15 cellular contexts compared by ENCODE assay signal in genomic region chr11:27716850-27717249, GRCh38. TPM values are rescaled to one million over a fixed set of nuclear protein-coding genes. Genes with fewer than 3 reads are reported as not detected.
DNase-seq lines count a peak whose midpoint lies in the region; ATAC-seq and TF ChIP-seq lines count a peak whose summit lies in the region.
"Had no signal": no experiment of that assay in that cellular context is flagged by ENCODE, and none has a peak within 500 bp of the region (broad histone marks: within the 10 kb centered on the region; RNA-seq: fewer than 3 reads in every experiment).

No MANE protein-coding gene starts in this region.

- ATAC-seq in HG03342 (IDR thresholded peaks at IDR 0.05; ENCODE audit: unreplicated experiment) = no peak
- ATAC-seq: CD8-positive, alpha-beta T cell; left colon; natural killer cell treated with Interleukin-12 subunit alpha and Interleukin-12 subunit beta and Interleukin-15 and Interleukin-18, amount 100 ng/mL, for 72 hours; stimulated activated naive CD8-positive, alpha-beta T cell treated with anti-CD3 and anti-CD28 coated beads, Interleukin-15, Interleukin-2, amounts not matched to agents 100 U/mL and 50 U/mL, for 24 hours had no signal

- TF ChIP-seq CTCF in AG10803 (conservative IDR thresholded peaks at IDR 0.05; ENCODE audit: low read length) = peak; percentile 77
- TF ChIP-seq CTCF in HFF-Myc (IDR thresholded peaks at IDR 0.05; ENCODE audit: low read depth, low read length, missing control alignments) = peak; percentile 22
- TF ChIP-seq CTCF in cardiac fibroblast (IDR thresholded peaks at IDR 0.05; ENCODE audit: low read depth, low read length) = peak; percentile 10
- peak; percentile 36 for TF ChIP-seq CTCF in kidney epithelial cell (IDR thresholded peaks at IDR 0.05; ENCODE audit: insufficient read depth, low read length, poor library complexity, severe bottlenecking)

- no peak overlapping the region; the same call in 1 of the 2 replicates for H3K4me3 ChIP-seq in AG10803 (ENCODE audit: low read length)
- H3K4me3 ChIP-seq in HFF-Myc (replicated peaks; ENCODE audit: low read depth, low read length) = no peak overlapping the region
- no peak overlapping the region for H3K4me3 ChIP-seq in cardiac fibroblast (replicated peaks in 1 of 2; ENCODE audit: low read depth in 2 of 2, low read length in 2 of 2)
- H3K4me3 ChIP-seq in kidney epithelial cell (ENCODE audit: low read depth, low read length) = no peak overlapping the region

- H3K36me3 ChIP-seq in kidney epithelial cell (ENCODE audit: control insufficient read depth, insufficient read depth, low read length) = no peaks in the 10 kb centered on the region

- DNase-seq in AG10803 (ENCODE audit: low read depth) (peak; percentile 87), HFF-Myc (ENCODE audit: extremely low read depth, low read depth) (no peak), cardiac fibroblast (ENCODE audit: low read depth in 2 of 2) (peak; percentile 33 to 35), kidney epithelial cell (ENCODE audit: low read depth) (no peak), KG1 (lab: John Stamatoyannopoulos, UW) (no peak), 8988T (no peak)
- no peak for DNase-seq in activated CD4-positive, alpha-beta T cell treated with anti-CD3 and anti-CD28 coated beads, Interleukin-2, amount 50 U/mL, for 48 hours
- DNase-seq: activated CD4-positive, CD25-positive, alpha-beta regulatory T cell; activated T-cell treated with anti-CD3 and anti-CD28 coated beads for 4 hours; CD8-positive, alpha-beta T cell; dorsolateral prefrontal cortex; left colon; stimulated activated naive CD8-positive, alpha-beta T cell treated with anti-CD3 and anti-CD28 coated beads, Interleukin-15, Interleukin-2, amounts not matched to agents 100 U/mL and 50 U/mL, for 24 hours had no signal

- peaks cover 18% of the 10 kb centered on the region for H3K27me3 ChIP-seq in kidney epithelial cell (ENCODE audit: control insufficient read depth, insufficient read depth, low read length)

RNA-seq across cellular contexts. Expression of gene BDNF, which starts 16.6 kb away (rescaled TPM):
- total RNA-seq in kidney epithelial cell = 4.3 and 4.8 TPM in 2 replicates
- total RNA-seq: CD8-positive, alpha-beta T cell; natural killer cell treated with Interleukin-12 subunit alpha and Interleukin-12 subunit beta and Interleukin-15 and Interleukin-18, amount 100 ng/mL, for 72 hours had no signal

Comparison
In these comparisons a context has a peak if more than half of its experiments do, and no peak if none do; other contexts are left out.
1. DNase-seq: peak in AG10803 (single experiment) and cardiac fibroblast (2 of 2); none in HFF-Myc (single experiment), kidney epithelial cell (single experiment), KG1 (single experiment), activated CD4-positive, alpha-beta T cell treated with anti-CD3 and anti-CD28 coated beads, Interleukin-2, amount 50 U/mL, for 48 hours (0 of 2) and 8988T (single experiment).
2. CTCF ChIP-seq: peak in every context shown above with its lines; median percentile 77 in AG10803; 36 in kidney epithelial cell; 22 in HFF-Myc; 10 in cardiac fibroblast.